ENCODE assay signal across 1 cellular context in genomic region chr3:121737644-121738043, GRCh38.
TF ChIP-seq lines count a peak whose summit lies in the region.

No MANE protein-coding gene starts in this region.

TF ChIP-seq in GM12878, 131 proteins besides CTCF, POLR2A, EP300 and RAD21:
- no peak for TF ChIP-seq SREBF2 (IDR thresholded peaks at IDR 0.05; ENCODE audit: low read length)
- TF ChIP-seq NRF1 (conservative IDR thresholded peaks at IDR 0.05; ENCODE audit: low read depth, low read length): no peak
- TF ChIP-seq HDGF (IDR thresholded peaks at IDR 0.05): no peak
TF ChIP-seq in GM12878: peak in this region for 0.
